ENCODE assay signal across 25 cellular contexts in genomic region chr18:50721006-50721405, GRCh38.
"Had no signal": no experiment of that assay in that cellular context is flagged by ENCODE, and none has a peak within 500 bp of the region (broad histone marks: within the 10 kb centered on the region; RNA-seq: fewer than 3 reads in every experiment).

No MANE protein-coding gene starts in this region.

- ATAC-seq: activated CD4-positive, alpha-beta T cell treated with anti-CD3 and anti-CD28 coated beads for 36 hours; activated CD8-positive, alpha-beta memory T cell treated with anti-CD3 and anti-CD28 coated beads, Interleukin-2, amount 10 ng/mL, durations not matched to agents 7 days and 5 days; activated CD8-positive, alpha-beta T cell treated with anti-CD3 and anti-CD28 coated beads, Interleukin-2, amount 10 ng/mL, durations not matched to agents 7 days and 5 days; activated naive CD8-positive, alpha-beta T cell treated with anti-CD3 and anti-CD28 coated beads, Interleukin-2, amount 50 U/mL, for 24 hours; effector memory CD8-positive, alpha-beta T cell; gastrocnemius medialis; T-helper 17 cell had no signal

- DNase-seq: activated CD4-positive, alpha-beta memory T cell treated with anti-CD3 and anti-CD28 coated beads for 36 hours; activated CD4-positive, alpha-beta T cell treated with anti-CD3 and anti-CD28 coated beads for 36 hours; activated CD4-positive, alpha-beta T cell treated with anti-CD3 and anti-CD28 coated beads, Interleukin-2, amount 10 ng/mL, durations not matched to agents 24 days and 14 days; activated CD4-positive, CD25-positive, alpha-beta regulatory T cell; activated CD4-positive, CD25-positive, alpha-beta regulatory T cell treated with anti-CD3 and anti-CD28 coated beads, Interleukin-2, amount 50 U/mL, for 72 hours; activated CD8-positive, alpha-beta memory T cell treated with anti-CD3 and anti-CD28 coated beads, Interleukin-2, amount 10 ng/mL, durations not matched to agents 7 days and 5 days; activated CD8-positive, alpha-beta memory T cell treated with anti-CD3 and anti-CD28 coated beads, Interleukin-2, amount 50 U/mL, for 4 hours; activated CD8-positive, alpha-beta T cell treated with anti-CD3 and anti-CD28 coated beads, Interleukin-2, amount 10 ng/mL, durations not matched to agents 7 days and 5 days; activated effector memory CD4-positive, alpha-beta T cell treated with anti-CD3 and anti-CD28 coated beads, Interleukin-2, amount 50 U/mL, for 16 hours; activated naive CD4-positive, alpha-beta T cell treated with anti-CD3 and anti-CD28 coated beads for 36 hours; activated naive CD8-positive, alpha-beta T cell treated with anti-CD3 and anti-CD28 coated beads for 36 hours; activated naive CD8-positive, alpha-beta T cell treated with anti-CD3 and anti-CD28 coated beads, Interleukin-2, amount 50 U/mL, for 24 hours; activated T-cell treated with anti-CD3 and anti-CD28 coated beads, Interleukin-2, amount 50 U/mL, for 1 hour; activated T-cell treated with anti-CD3 and anti-CD28 coated beads, Interleukin-2, amount 50 U/mL, for 48 hours; adrenal gland; brain microvascular endothelial cell; cortex of kidney; dermis blood vessel endothelial cell; effector CD4-positive, alpha-beta T cell; effector memory CD8-positive, alpha-beta T cell; erythroblast; gastrocnemius medialis; T-helper 1 cell; T-helper 17 cell; T1000 had no signal
